ENCODE assay signal across 18 cellular contexts in genomic region chr17:80458016-80458415, GRCh38. TPM values are rescaled to one million over a fixed set of nuclear protein-coding genes. Genes with fewer than 3 reads are reported as not detected.
DNase-seq lines count a peak whose midpoint lies in the region; ATAC-seq and TF ChIP-seq lines count a peak whose summit lies in the region.
"Had no signal": no experiment of that assay in that cellular context is flagged by ENCODE, and none has a peak within 500 bp of the region (broad histone marks: within the 10 kb centered on the region; RNA-seq: fewer than 3 reads in every experiment).

No MANE protein-coding gene starts in this region.

- H3K9ac ChIP-seq in BLaER1 (no peak overlapping the region), HCT116 (ENCODE audit: low read length) (no peak overlapping the region)
- H3K9ac ChIP-seq: GM23248 had no signal

- CTCF ChIA-PET in HCT116 (lab: Charles Lee) = no interaction called here

- RAD21 ChIA-PET in HCT116 (lab: Charles Lee; ENCODE audit: low non-redundant PET in 1 of 2, low total read pairs in 2 of 2, uncharacterized antibody in 2 of 2, unreplicated experiment in 2 of 2) = no interaction called here

- H3K4me1 ChIP-seq in BLaER1 (peaks cover 45% of the 10 kb centered on the region), HCT116 (ENCODE audit: control insufficient read depth in 1 of 2, insufficient read depth in 2 of 2, low read length in 2 of 2) (peaks cover 11 to 40% of the 10 kb centered on the region in 2 experiments; a peak in 3 of 4 replicates), psoas muscle (peaks cover 49% of the 10 kb centered on the region)

- no peak for TF ChIP-seq POLR2A in HCT116 (IDR thresholded peaks at IDR 0.05; ENCODE audit: borderline replicate concordance, extremely low read depth, insufficient read depth, insufficient read length)

- H3K36me3 ChIP-seq in BLaER1 (no peaks in the 10 kb centered on the region), HCT116 (ENCODE audit: control insufficient read depth in 1 of 2, insufficient read depth in 2 of 2, low read length in 2 of 2) (no peaks in the 10 kb centered on the region), psoas muscle (ENCODE audit: insufficient read depth in 1 of 2, low read depth in 1 of 2) (no peaks in the 10 kb centered on the region)

- H3K79me2 ChIP-seq in HCT116 (ENCODE audit: insufficient read depth, low read length) = no peaks in the 10 kb centered on the region

- H3K27ac Mint-ChIP-seq in brain = peak overlapping the region in 3 of 5 experiments; percentile 51 to 100 (median 69)
- H3K27ac Mint-ChIP-seq: T-cell had no signal

- TF ChIP-seq CTCF in HCT116 (IDR thresholded peaks at IDR 0.05 in 2 of 3, conservative IDR thresholded peaks at IDR 0.05 in 1 of 3; ENCODE audit: borderline replicate concordance in 1 of 3, insufficient read depth in 1 of 3, low read depth in 2 of 3, low read length in 2 of 3) (no peak), brain (conservative IDR thresholded peaks at IDR 0.05) (no peak), psoas muscle (IDR thresholded peaks at IDR 0.05) (no peak)

- BruUV-seq in HCT116 (replicated peaks; lab: Mats Ljungman, UMichigan) = no TSS peak

- H3K27me3 Mint-ChIP-seq in brain = peaks cover 14% of the 10 kb centered on the region

- 91 to 96% (median 93%) methylated on average over 8 of the region's 8 CpGs for WGBS in psoas muscle, 3 donors

- H3K4me3 ChIP-seq in BLaER1 (no peak overlapping the region), HCT116 (replicated peaks in 1 of 2; ENCODE audit: low read depth in 1 of 2, low read length in 2 of 2) (no peak overlapping the region), psoas muscle (no peak overlapping the region)
- H3K4me3 ChIP-seq: GM23248, HAP-1 had no signal

- H2AFZ ChIP-seq in HCT116 (ENCODE audit: low read depth, low read length, poor library complexity, severe bottlenecking) = no peak overlapping the region
- H2AFZ ChIP-seq: GM23248 had no signal

- H3K9me3 ChIP-seq in BLaER1 (no peaks in the 10 kb centered on the region), HCT116 (ENCODE audit: control insufficient read depth in 1 of 2, insufficient read depth in 1 of 2, low read depth in 1 of 2, low read length in 2 of 2) (no peaks in the 10 kb centered on the region), psoas muscle (no peaks in the 10 kb centered on the region)
- H3K9me3 ChIP-seq: HAP-1 had no signal

- no peaks in the 10 kb centered on the region for H3K36me3 Mint-ChIP-seq in brain
- H3K36me3 Mint-ChIP-seq: T-cell had no signal

- H4K20me1 ChIP-seq in BLaER1 = no peaks in the 10 kb centered on the region
- no peaks in the 10 kb centered on the region for H4K20me1 ChIP-seq in HCT116 (ENCODE audit: insufficient read depth)

- intact Hi-C loops in HCT116 (cut with micrococcal nuclease) (loop anchor here (10.0 kb wide), 2 partner anchors 117 to 437 kb away; no protein-coding TSS in a partner anchor), psoas muscle (cut with DNase I) (no loop called here)

- H3K9me3 Mint-ChIP-seq in brain = peaks cover 0 to 3% (median 0%) of the 10 kb centered on the region in 5 experiments
- H3K9me3 Mint-ChIP-seq: CD4-positive, alpha-beta T cell; T-cell had no signal

- no peak for TF ChIP-seq RAD21 in HCT116 (IDR thresholded peaks at IDR 0.05; ENCODE audit: low read depth)

- no peaks in the 10 kb centered on the region for H3K9me2 ChIP-seq in HCT116 (ENCODE audit: insufficient read depth)

- peaks cover 60% of the 10 kb centered on the region for H3K4me1 Mint-ChIP-seq in brain

- no peak for ATAC-seq in HCT116
- ATAC-seq in psoas muscle = no peak
- no peak for ATAC-seq in HG03378 (IDR thresholded peaks at IDR 0.05; ENCODE audit: unreplicated experiment)
- no peak for ATAC-seq in HG02870 (IDR thresholded peaks at IDR 0.05; ENCODE audit: unreplicated experiment)
- ATAC-seq: Panc1, SK-N-SH treated with all-trans-retinoic acid at 6 μM for 48 hours, T-cell had no signal

- H3K4me2 ChIP-seq in BLaER1 (peak overlapping the region; percentile 48), HCT116 (ENCODE audit: low read length) (0 out of 2 replicates have a peak overlapping the region, but pooled peaks have one; percentile 23)

- H3K27ac ChIP-seq in BLaER1 (no peak overlapping the region), HCT116 (ENCODE audit: low read depth, low read length) (no peak overlapping the region), psoas muscle (peak overlapping the region; percentile 98)
- H3K27ac ChIP-seq: GM23248 had no signal

- POLR2A ChIA-PET in HCT116 (lab: Charles Lee) = no interaction called here

- H3K4me3 Mint-ChIP-seq in brain = peak overlapping the region in 1 of 5 experiments; percentile 8

- H3K27me3 ChIP-seq in BLaER1 (peaks cover 38% of the 10 kb centered on the region), HCT116 (ENCODE audit: insufficient read depth, low read length) (no peaks in the 10 kb centered on the region), psoas muscle (ENCODE audit: insufficient read depth in 3 of 3, low read length in 2 of 3) (no peaks in the 10 kb centered on the region)

- DNase-seq in HCT116 (ENCODE audit: low read depth, low spot score) (no peak), psoas muscle (peak in 1 of 2 donors; percentile 47), KG1 (lab: John Stamatoyannopoulos, UW) (no peak)
- DNase-seq: CD4-positive, alpha-beta T cell; COR-L47; DMS79; GM23248; NCI-H1092 treated with DMSO at 0.1 percent for 48 hours; NCI-H1436 treated with DMSO at 0.1 percent for 48 hours; NCI-H1930 had no signal

TF ChIP-seq in HCT116, 20 proteins besides CTCF, POLR2A, EP300 and RAD21 (continues in another document):
- TF ChIP-seq EZH2 (IDR thresholded peaks at IDR 0.05) (no peak), POLR2AphosphoS5 (IDR thresholded peaks at IDR 0.05; ENCODE audit: low read depth, low read length) (no peak), MAX (IDR thresholded peaks at IDR 0.05) (no peak), EZH2phosphoT487 (IDR thresholded peaks at IDR 0.05; ENCODE audit: borderline replicate concordance) (no peak), CBX3 (IDR thresholded peaks at IDR 0.05; ENCODE audit: low read depth) (no peak), TCF7L2 (IDR thresholded peaks at IDR 0.05; ENCODE audit: borderline replicate concordance, extremely low read depth, insufficient read depth, insufficient read length) (no peak), ZBTB33 (IDR thresholded peaks at IDR 0.05; ENCODE audit: extremely low read depth, insufficient replicate concordance, low read length) (no peak), REST (IDR thresholded peaks at IDR 0.05; ENCODE audit: low read depth) (no peak), CEBPB (IDR thresholded peaks at IDR 0.05; ENCODE audit: low read depth) (no peak), ELF1 (IDR thresholded peaks at IDR 0.05; ENCODE audit: borderline replicate concordance, low read depth) (no peak), EGR1 (IDR thresholded peaks at IDR 0.05; ENCODE audit: low read depth) (no peak), FOSL1 (IDR thresholded peaks at IDR 0.05; ENCODE audit: low read depth) (no peak), ZNF274 (IDR thresholded peaks at IDR 0.05; ENCODE audit: low read depth, low read length) (no peak)

RNA-seq across cellular contexts. Expression of gene NPTX1, which starts 18.4 kb away (rescaled TPM):
- total RNA-seq in HCT116 (2021; ENCODE audit: unreplicated experiment) = 0.15 TPM
- polyA plus RNA-seq in HCT116 (2012) = not detected in 2 replicates
- polyA plus RNA-seq in brain (ENCODE audit: insufficient read depth, low read depth, low replicate concordance) = 22.4 TPM
- total RNA-seq in psoas muscle = under 1 TPM; 0.25 to 0.84 (median 0.61) TPM
- polyA plus RNA-seq in psoas muscle = 1 to 10 TPM in 2 of 3 donors, under 1 TPM in 1; 0.30 to 1.3 (median 1.2) TPM

RNA-seq across cellular contexts. Expression of gene ENDOV, which starts 43.0 kb away (rescaled TPM):
- total RNA-seq in HCT116 (2021; ENCODE audit: unreplicated experiment) (45.6 TPM), psoas muscle (10 to 100 TPM; 12.0 to 23.7 (median 15.1) TPM)
- polyA plus RNA-seq in HCT116 (2012) = 38.0 and 42.4 TPM in 2 replicates
- polyA plus RNA-seq in brain (ENCODE audit: insufficient read depth, low read depth, low replicate concordance) (32.0 TPM), psoas muscle (10 to 100 TPM; 12.2 to 24.3 (median 20.5) TPM)
